In genomic region chr13:37127706-37128241, GRCh38 we compare ENCODE assay signal across 9 cellular contexts. TPM values are rescaled to one million over a fixed set of nuclear protein-coding genes. Genes with fewer than 3 reads are reported as not detected.
DNase-seq lines count a peak whose midpoint lies in the region; ATAC-seq and TF ChIP-seq lines count a peak whose summit lies in the region.
"Had no signal": no experiment of that assay in that cellular context is flagged by ENCODE, and none has a peak within 500 bp of the region (broad histone marks: within the 10 kb centered on the region; RNA-seq: fewer than 3 reads in every experiment).

No MANE protein-coding gene starts in this region.

- WGBS in stomach, 5 donors, result 7 to 29% (median 13%) methylated on average over 3 of the region's 3 CpGs

- no peak overlapping the region for H3K27ac Mint-ChIP-seq in activated CD4-positive, alpha-beta T cell treated with anti-CD3 and anti-CD28 coated beads for 36 hours
- no peak overlapping the region for H3K27ac Mint-ChIP-seq in activated T-helper 17 cell treated with anti-CD3 and anti-CD28 coated beads, Interleukin-2, amount 50 U/mL, for 72 hours
- H3K27ac Mint-ChIP-seq in endothelial cell (ENCODE audit: unreplicated experiment), result no peak overlapping the region

- H3K9me3 ChIP-seq in left lung (no peaks in the 10 kb centered on the region), stomach (no peaks in the 10 kb centered on the region)

- H3K36me3 Mint-ChIP-seq in activated CD4-positive, alpha-beta T cell treated with anti-CD3 and anti-CD28 coated beads for 36 hours (ENCODE audit: low read depth), result no peaks in the 10 kb centered on the region
- H3K36me3 Mint-ChIP-seq in activated T-helper 17 cell treated with anti-CD3 and anti-CD28 coated beads, Interleukin-2, amount 50 U/mL, for 72 hours (ENCODE audit: low read depth), result no peaks in the 10 kb centered on the region
- H3K36me3 Mint-ChIP-seq in endothelial cell (ENCODE audit: low read depth, unreplicated experiment), result no peaks in the 10 kb centered on the region

- TF ChIP-seq POLR2A in stomach (IDR thresholded peaks at IDR 0.05), result no peak

- DNase-seq in HT1080 (ENCODE audit: low read depth) (peak; percentile 50), choroid plexus epithelial cell (ENCODE audit: low read depth) (peak; percentile 84), left lung (no peak), stomach (no peak), endothelial cell (ENCODE audit: low spot score) (no peak), GM19240 (ENCODE audit: insufficient read length, low spot score) (no peak)
- DNase-seq in activated CD4-positive, alpha-beta T cell treated with anti-CD3 and anti-CD28 coated beads for 36 hours, result no peak
- DNase-seq: NCI-H1417 had no signal

- no peaks in the 10 kb centered on the region for H3K4me1 Mint-ChIP-seq in activated CD4-positive, alpha-beta T cell treated with anti-CD3 and anti-CD28 coated beads for 36 hours
- H3K4me1 Mint-ChIP-seq in activated T-helper 17 cell treated with anti-CD3 and anti-CD28 coated beads, Interleukin-2, amount 50 U/mL, for 72 hours, result no peaks in the 10 kb centered on the region
- peaks cover 4% of the 10 kb centered on the region for H3K4me1 Mint-ChIP-seq in endothelial cell (ENCODE audit: unreplicated experiment)

- H3K4me1 ChIP-seq in left lung, result no peaks in the 10 kb centered on the region
- H3K4me1 ChIP-seq in stomach, result peaks cover 8 to 21% (median 10%) of the 10 kb centered on the region in 4 donors

- H3K27ac ChIP-seq in left lung (peak overlapping the region; percentile 45 to 46), stomach (peak overlapping the region in 4 of 5 donors; percentile 20 to 60 (median 34))

- no peak overlapping the region for H3K4me3 Mint-ChIP-seq in activated CD4-positive, alpha-beta T cell treated with anti-CD3 and anti-CD28 coated beads for 36 hours
- H3K4me3 Mint-ChIP-seq in activated T-helper 17 cell treated with anti-CD3 and anti-CD28 coated beads, Interleukin-2, amount 50 U/mL, for 72 hours, result no peak overlapping the region
- no peak overlapping the region for H3K4me3 Mint-ChIP-seq in endothelial cell (ENCODE audit: unreplicated experiment)

- ATAC-seq in left lung, result peak; percentile 89
- no peak for ATAC-seq in activated CD4-positive, alpha-beta T cell treated with anti-CD3 and anti-CD28 coated beads for 36 hours
- ATAC-seq in activated T-helper 17 cell treated with anti-CD3 and anti-CD28 coated beads, Interleukin-2, amount 50 U/mL, for 72 hours (replicated peaks), result no peak

- H3K36me3 ChIP-seq in left lung (no peaks in the 10 kb centered on the region), stomach (no peaks in the 10 kb centered on the region)

- no peaks in the 10 kb centered on the region for H3K9me3 Mint-ChIP-seq in activated CD4-positive, alpha-beta T cell treated with anti-CD3 and anti-CD28 coated beads for 36 hours (ENCODE audit: low read depth)
- H3K9me3 Mint-ChIP-seq in activated T-helper 17 cell treated with anti-CD3 and anti-CD28 coated beads, Interleukin-2, amount 50 U/mL, for 72 hours, result no peaks in the 10 kb centered on the region
- no peaks in the 10 kb centered on the region for H3K9me3 Mint-ChIP-seq in endothelial cell (ENCODE audit: unreplicated experiment)

- no peak for TF ChIP-seq CTCF in choroid plexus epithelial cell (conservative IDR thresholded peaks at IDR 0.05; ENCODE audit: low read depth, low read length)
- no peak for TF ChIP-seq CTCF in left lung (IDR thresholded peaks at IDR 0.05)
- no peak for TF ChIP-seq CTCF in stomach (IDR thresholded peaks at IDR 0.05)
- no peak for TF ChIP-seq CTCF in endothelial cell (IDR thresholded peaks at IDR 0.05; ENCODE audit: unreplicated experiment)

- peaks cover 6% of the 10 kb centered on the region for H3K27me3 Mint-ChIP-seq in activated CD4-positive, alpha-beta T cell treated with anti-CD3 and anti-CD28 coated beads for 36 hours
- H3K27me3 Mint-ChIP-seq in activated T-helper 17 cell treated with anti-CD3 and anti-CD28 coated beads, Interleukin-2, amount 50 U/mL, for 72 hours, result peaks cover 6% of the 10 kb centered on the region
- no peaks in the 10 kb centered on the region for H3K27me3 Mint-ChIP-seq in endothelial cell (ENCODE audit: unreplicated experiment)

- POLR2A ChIA-PET in activated CD4-positive, alpha-beta T cell treated with anti-CD3 and anti-CD28 coated beads for 36 hours (lab: Charles Lee), result no interaction called here

- H3K4me3 ChIP-seq in choroid plexus epithelial cell (ENCODE audit: low read depth, low read length), result no peak overlapping the region
- no peak overlapping the region for H3K4me3 ChIP-seq in left lung
- H3K4me3 ChIP-seq in stomach, result no peak overlapping the region

- CTCF ChIA-PET in activated CD4-positive, alpha-beta T cell treated with anti-CD3 and anti-CD28 coated beads for 36 hours (lab: Charles Lee), result no interaction called here

- no peaks in the 10 kb centered on the region for H3K27me3 ChIP-seq in left lung
- no peaks in the 10 kb centered on the region for H3K27me3 ChIP-seq in stomach

- intact Hi-C loops in left lung (cut with DNase I), result no loop called here
- intact Hi-C loops in stomach (cut with DNase I; ENCODE audit: low total_unique reads), result no loop called here
- intact Hi-C loops in activated CD4-positive, alpha-beta T cell treated with anti-CD3 and anti-CD28 coated beads for 36 hours (cut with DNase I, micrococcal nuclease), result no loop called here

- TF ChIP-seq EP300 in stomach (IDR thresholded peaks at IDR 0.05), result no peak

RNA-seq across cellular contexts. Expression of gene CSNK1A1L, which starts 22.3 kb away (rescaled TPM):
- total RNA-seq in HT1080 (2014; rRNA removed; shearing (Covaris generic)), result not detected in 2 replicates
- polyA plus RNA-seq in HT1080 (2015; cell fraction: cytosol; rRNA removed), result not detected in 2 replicates
- polyA plus RNA-seq in HT1080 (2015; cell fraction: nucleus; rRNA removed), result not detected in 2 replicates
- total RNA-seq in left lung, result not detected
- not detected for total RNA-seq in stomach
- polyA plus RNA-seq in stomach, result not detected
- total RNA-seq in activated CD4-positive, alpha-beta T cell treated with anti-CD3 and anti-CD28 coated beads for 36 hours, result not detected
- total RNA-seq in activated T-helper 17 cell treated with anti-CD3 and anti-CD28 coated beads, Interleukin-2, amount 50 U/mL, for 72 hours, result not detected
- total RNA-seq in endothelial cell (ENCODE audit: unreplicated experiment), result not detected

Comparison
In these comparisons a context has a peak if more than half of its experiments do, and no peak if none do; other contexts are left out.
1. DNase-seq: peak in HT1080 (single experiment) and choroid plexus epithelial cell (single experiment); none in left lung (0 of 2), stomach (single experiment), activated CD4-positive, alpha-beta T cell treated with anti-CD3 and anti-CD28 coated beads for 36 hours (single experiment), endothelial cell (single experiment) and GM19240 (single experiment).